In the genomic region with DNA sequence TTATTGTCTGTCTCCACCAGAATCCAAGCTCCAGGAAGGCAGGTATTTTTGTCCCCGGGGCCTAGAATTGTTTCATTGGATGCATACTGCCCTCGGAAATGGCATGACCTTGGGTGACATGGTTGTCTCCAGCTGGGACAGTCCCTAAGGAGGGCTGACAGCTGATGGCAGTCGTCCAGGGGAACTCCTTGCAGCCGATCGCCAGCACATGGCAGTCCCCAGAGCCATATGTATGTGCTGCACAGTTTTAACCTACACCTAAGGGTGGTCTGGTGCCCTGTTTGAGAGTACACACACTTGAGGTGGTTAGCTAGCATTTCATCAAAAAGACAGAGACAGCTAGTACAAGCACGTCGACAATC, we compare ENCODE assay signal across 25 cellular contexts. TPM values are rescaled to one million over a fixed set of nuclear protein-coding genes. Genes with fewer than 3 reads are reported as not detected.
DNase-seq lines count a peak whose midpoint lies in the region; ATAC-seq, FAIRE-seq and TF ChIP-seq lines count a peak whose summit lies in the region.
"Had no signal": no experiment of that assay in that cellular context is flagged by ENCODE, and none has a peak within 500 bp of the region (broad histone marks: within the 10 kb centered on the region; RNA-seq: fewer than 3 reads in every experiment).

No MANE protein-coding gene starts in this region.

- H3K27ac Mint-ChIP-seq in osteocyte (ENCODE audit: unreplicated experiment): no peak overlapping the region
- H3K27ac Mint-ChIP-seq: activated naive CD4-positive, alpha-beta T cell treated with anti-CD3 and anti-CD28 coated beads, Interleukin-2, amount 10 ng/mL, durations not matched to agents 7 days and 5 days; naive thymus-derived CD8-positive, alpha-beta T cell had no signal

- H3K27ac ChIP-seq in HUES64 (ENCODE audit: low read depth, low read length) (no peak overlapping the region), hepatocyte (no peak overlapping the region), kidney (ENCODE audit: low read depth in 2 of 2, low read length in 2 of 2) (no peak overlapping the region), adrenal gland (no peak overlapping the region)
- H3K27ac ChIP-seq: BLaER1 treated with 17β-estradiol and CSF1 and Interleukin-3, amounts not matched to agents 10 nM and 100 nM; prostate gland; skin epidermis; vagina had no signal

- H3K9ac ChIP-seq in HUES64 (ENCODE audit: low read depth, low read length) (no peak overlapping the region), kidney (ENCODE audit: low read length in 2 of 2) (no peak overlapping the region)
- H3K9ac ChIP-seq: BLaER1 treated with 17β-estradiol and CSF1 and Interleukin-3, amounts not matched to agents 10 nM and 100 nM had no signal

- H3K9me3 Mint-ChIP-seq in osteocyte (ENCODE audit: unreplicated experiment): no peaks in the 10 kb centered on the region
- H3K9me3 Mint-ChIP-seq: activated naive CD4-positive, alpha-beta T cell treated with anti-CD3 and anti-CD28 coated beads, Interleukin-2, amount 10 ng/mL, durations not matched to agents 7 days and 5 days; naive thymus-derived CD8-positive, alpha-beta T cell had no signal

- no peak overlapping the region for H2AFZ ChIP-seq in hepatocyte

- TF ChIP-seq POLR2A in adrenal gland (IDR thresholded peaks at IDR 0.05): no peak

- H3K4me3 ChIP-seq in HUES64 (ENCODE audit: low read length) (peak overlapping the region; percentile 64; the same call in 1 of the 2 replicates), hepatocyte (no peak overlapping the region), kidney (ENCODE audit: low read length in 2 of 2) (peak overlapping the region in 1 of 2 donors; percentile 46), adrenal gland (no peak overlapping the region)
- H3K4me3 ChIP-seq: BLaER1 treated with 17β-estradiol and CSF1 and Interleukin-3, amounts not matched to agents 10 nM and 100 nM; vagina had no signal

- 83% methylated on average over 7 of the region's 7 CpGs for WGBS in HUES64
- WGBS in hepatocyte (ENCODE audit: low lambda C conversion rate, missing lambda C conversion rate): 84% methylated on average over 7 of the region's 7 CpGs
- WGBS in adrenal gland, 4 donors: 50 to 61% (median 55%) methylated on average over 5 to 7 of the region's 7 CpGs

- H3K4me1 Mint-ChIP-seq in osteocyte (ENCODE audit: unreplicated experiment): peaks cover 11% of the 10 kb centered on the region
- H3K4me1 Mint-ChIP-seq: activated naive CD4-positive, alpha-beta T cell treated with anti-CD3 and anti-CD28 coated beads, Interleukin-2, amount 10 ng/mL, durations not matched to agents 7 days and 5 days; naive thymus-derived CD8-positive, alpha-beta T cell had no signal

- H3K9me2 ChIP-seq in hepatocyte (replicated peaks; ENCODE audit: insufficient read depth): no peaks in the 10 kb centered on the region

- H3K27me3 Mint-ChIP-seq in osteocyte (ENCODE audit: unreplicated experiment): peaks cover 2% of the 10 kb centered on the region

- intact Hi-C loops in kidney (cut with DNase I): no loop called here
- intact Hi-C loops in adrenal gland (cut with DNase I): no loop called here

- H3K36me3 Mint-ChIP-seq in osteocyte (ENCODE audit: unreplicated experiment): no peaks in the 10 kb centered on the region
- H3K36me3 Mint-ChIP-seq: activated naive CD4-positive, alpha-beta T cell treated with anti-CD3 and anti-CD28 coated beads, Interleukin-2, amount 10 ng/mL, durations not matched to agents 7 days and 5 days; naive thymus-derived CD8-positive, alpha-beta T cell had no signal

- no peak for ATAC-seq in GM19035 (IDR thresholded peaks at IDR 0.05; ENCODE audit: unreplicated experiment)
- ATAC-seq: HepG2, SK-N-SH treated with all-trans-retinoic acid at 6 μM for 48 hours had no signal

- TF ChIP-seq CTCF in GM10266 (IDR thresholded peaks at IDR 0.05; ENCODE audit: control insufficient read depth, insufficient read depth, low read depth, missing control alignments): no peak
- no peak for TF ChIP-seq CTCF in hepatocyte (IDR thresholded peaks at IDR 0.05; ENCODE audit: poor library complexity)
- TF ChIP-seq CTCF in osteocyte (IDR thresholded peaks at IDR 0.05): no peak
- no peak for TF ChIP-seq CTCF in kidney (IDR thresholded peaks at IDR 0.05; ENCODE audit: borderline replicate concordance, extremely low read depth, insufficient read depth)
- TF ChIP-seq CTCF in adrenal gland (IDR thresholded peaks at IDR 0.05): no peak

- peaks cover 16% of the 10 kb centered on the region for H3K27me3 ChIP-seq in HUES64 (ENCODE audit: insufficient read depth, low read length)
- peaks cover 13% of the 10 kb centered on the region for H3K27me3 ChIP-seq in hepatocyte
- H3K27me3 ChIP-seq in adrenal gland: peaks cover 8% of the 10 kb centered on the region
- H3K27me3 ChIP-seq: BLaER1 treated with 17β-estradiol and CSF1 and Interleukin-3, amounts not matched to agents 10 nM and 100 nM; vagina had no signal

- H3K4me2 ChIP-seq in hepatocyte: peak overlapping the region; percentile 77
- H3K4me2 ChIP-seq: BLaER1 treated with 17β-estradiol and CSF1 and Interleukin-3, amounts not matched to agents 10 nM and 100 nM had no signal

- no peaks in the 10 kb centered on the region for H4K20me1 ChIP-seq in hepatocyte (ENCODE audit: insufficient read depth, poor library complexity, severe bottlenecking)

- no peak for FAIRE-seq in kidney (lab: Jason Lieb, UNC)
- FAIRE-seq: HepG2 had no signal

- no peaks in the 10 kb centered on the region for H3K79me2 ChIP-seq in hepatocyte

- H3K4me3 Mint-ChIP-seq in osteocyte (ENCODE audit: unreplicated experiment): no peak overlapping the region
- H3K4me3 Mint-ChIP-seq: activated naive CD4-positive, alpha-beta T cell treated with anti-CD3 and anti-CD28 coated beads, Interleukin-2, amount 10 ng/mL, durations not matched to agents 7 days and 5 days; naive thymus-derived CD8-positive, alpha-beta T cell had no signal

- H3K36me3 ChIP-seq in HUES64 (ENCODE audit: insufficient read depth, low read length) (no peaks in the 10 kb centered on the region), hepatocyte (replicated peaks; ENCODE audit: insufficient read depth, low read depth) (no peaks in the 10 kb centered on the region), kidney (ENCODE audit: control insufficient read depth in 1 of 2, insufficient read depth in 2 of 2, low read length in 2 of 2) (no peaks in the 10 kb centered on the region), adrenal gland (replicated peaks in 1 of 2) (no peaks in the 10 kb centered on the region)
- H3K36me3 ChIP-seq: prostate gland, vagina had no signal

- DNase-seq in GM10266 (ENCODE audit: extremely low spot score): peak; percentile 24
- no peak for DNase-seq in hepatocyte (ENCODE audit: low spot score)
- peak; percentile 63 for DNase-seq in osteocyte (ENCODE audit: extremely low spot score, unreplicated experiment)
- DNase-seq in kidney: no peak
- no peak for DNase-seq in adrenal gland
- DNase-seq in NCI-H1105 treated with DMSO at 0.1 percent for 48 hours (lab: John Stamatoyannopoulos, UW): no peak
- DNase-seq: activated CD4-positive, alpha-beta T cell treated with anti-CD3 and anti-CD28 coated beads for 48 hours; activated naive CD4-positive, alpha-beta T cell treated with anti-CD3 and anti-CD28 coated beads, Interleukin-2, amount 10 ng/mL, durations not matched to agents 7 days and 5 days; amygdala; DMS79 treated with DMSO at 0.1 percent for 48 hours; HCEC 1CT; naive thymus-derived CD8-positive, alpha-beta T cell; NCI-H748 treated with DMSO at 0.1 percent for 48 hours; stimulated activated CD4-positive, alpha-beta T cell treated with anti-CD3 and anti-CD28 coated beads, Interleukin-1b, Interleukin-23, amount 100 ng/mL, for 48 hours had no signal

- H3K9me3 ChIP-seq in HUES64 (ENCODE audit: insufficient read depth, low read depth, low read length) (no peaks in the 10 kb centered on the region), hepatocyte (ENCODE audit: low read depth) (no peaks in the 10 kb centered on the region), kidney (ENCODE audit: control insufficient read depth in 1 of 2, low read length in 2 of 2) (no peaks in the 10 kb centered on the region), adrenal gland (replicated peaks in 1 of 3) (no peaks in the 10 kb centered on the region)
- H3K9me3 ChIP-seq: Caco-2, prostate gland, vagina had no signal

- H3K4me1 ChIP-seq in HUES64 (ENCODE audit: insufficient read depth, low read length): no peaks in the 10 kb centered on the region
- H3K4me1 ChIP-seq in hepatocyte (ENCODE audit: insufficient read depth): peaks cover 10% of the 10 kb centered on the region
- H3K4me1 ChIP-seq in kidney (ENCODE audit: control insufficient read depth in 1 of 2, insufficient read depth in 1 of 2, low read depth in 1 of 2, low read length in 2 of 2): peaks cover 4 to 6% of the 10 kb centered on the region in 2 donors
- no peaks in the 10 kb centered on the region for H3K4me1 ChIP-seq in adrenal gland (replicated peaks in 1 of 2)
- H3K4me1 ChIP-seq: Caco-2, prostate gland had no signal

RNA-seq across cellular contexts. Expression of a gene that starts 0.7 kb away (rescaled TPM):
- 0.55 TPM for polyA plus RNA-seq in HUES64 (2013, experiment 1 of 2)
- 0.57 TPM for polyA plus RNA-seq in HUES64 (2013, experiment 2 of 2)
- 1.8 and 2.2 TPM in 2 replicates for total RNA-seq in hepatocyte
- 0.34 and 0.45 TPM in 2 replicates for polyA plus RNA-seq in hepatocyte
- not detected in 2 replicates for total RNA-seq in osteocyte
- total RNA-seq in kidney: 3.8 TPM
- 3.1 TPM for polyA plus RNA-seq in kidney (ENCODE audit: insufficient read depth, low read depth, low replicate concordance)
- total RNA-seq in adrenal gland: under 1 TPM in 2 of 8 donors, not detected in 6; 0.11 to 0.15 TPM
- under 1 TPM in 2 of 3 donors, not detected in 1; 0.13 to 0.24 TPM for polyA plus RNA-seq in adrenal gland
- total RNA-seq: Caco-2, fibroblast of lung, HepG2, vagina had no signal
- polyA plus RNA-seq: fibroblast of lung; HepG2; naive thymus-derived CD8-positive, alpha-beta T cell had no signal

RNA-seq across cellular contexts. Expression of a gene that starts 41.5 kb away (rescaled TPM):
- polyA plus RNA-seq in HUES64 (2013, experiment 1 of 2): not detected
- not detected for polyA plus RNA-seq in HUES64 (2013, experiment 2 of 2)
- total RNA-seq in hepatocyte (not detected in 2 replicates), osteocyte (not detected in 2 replicates), kidney (not detected), adrenal gland (not detected)
- polyA plus RNA-seq in hepatocyte (not detected in 2 replicates), kidney (ENCODE audit: insufficient read depth, low read depth, low replicate concordance) (not detected), adrenal gland (not detected)
- total RNA-seq: Caco-2; fibroblast of lung; HepG2; naive thymus-derived CD8-positive, alpha-beta T cell; subcutaneous adipose tissue; vagina had no signal
- polyA plus RNA-seq: fibroblast of lung; HepG2; naive thymus-derived CD8-positive, alpha-beta T cell had no signal

RNA-seq across cellular contexts. Expression of a gene that starts 55.2 kb away (rescaled TPM):
- polyA plus RNA-seq in HUES64 (2013, experiment 1 of 2): not detected
- not detected for polyA plus RNA-seq in HUES64 (2013, experiment 2 of 2)
- total RNA-seq in hepatocyte: 0.53 TPM in 1 of 2 replicates, not detected in the other
- polyA plus RNA-seq in hepatocyte: 1.7 and 3.2 TPM in 2 replicates
- not detected in 2 replicates for total RNA-seq in osteocyte
- not detected for total RNA-seq in kidney
- polyA plus RNA-seq in kidney (ENCODE audit: insufficient read depth, low read depth, low replicate concordance): not detected
- not detected for total RNA-seq in adrenal gland
- not detected for polyA plus RNA-seq in adrenal gland
- total RNA-seq: Caco-2, fibroblast of lung, HepG2, subcutaneous adipose tissue, vagina had no signal
- polyA plus RNA-seq: fibroblast of lung; HepG2; naive thymus-derived CD8-positive, alpha-beta T cell had no signal

Comparison
In these comparisons a context has a peak if more than half of its experiments do, and no peak if none do; other contexts are left out.
1. DNase-seq: peak in GM10266 (single experiment) and osteocyte (single experiment); none in hepatocyte (single experiment), kidney (single experiment), adrenal gland (0 of 7) and NCI-H1105 treated with DMSO at 0.1 percent for 48 hours (single experiment).